Comparison of ENCODE assay signal across 32 cellular contexts in the genomic region with DNA sequence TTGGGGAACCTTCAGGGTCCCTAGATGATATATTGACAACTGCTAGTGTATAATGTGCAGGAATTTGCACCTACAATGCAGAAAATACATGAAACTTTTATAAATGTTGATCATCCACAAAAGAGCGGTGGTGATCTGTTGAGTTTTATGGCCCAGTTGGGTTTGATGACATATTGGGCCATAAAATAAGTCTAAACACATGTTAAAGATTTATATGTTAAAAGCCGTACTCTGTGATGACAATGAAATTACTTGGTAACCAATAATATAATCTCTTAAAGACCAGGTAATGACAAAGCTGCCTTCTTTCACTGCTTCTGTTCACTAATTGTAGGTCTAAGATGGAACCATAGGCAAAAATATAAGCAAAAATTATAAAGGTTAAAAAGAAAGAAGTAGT.
"Had no signal": no experiment of that assay in that cellular context is flagged by ENCODE, and none has a peak within 500 bp of the region (broad histone marks: within the 10 kb centered on the region; RNA-seq: fewer than 3 reads in every experiment).

No MANE protein-coding gene starts in this region.

- ATAC-seq: activated CD8-positive, alpha-beta T cell treated with anti-CD3 and anti-CD28 coated beads for 36 hours; activated naive CD4-positive, alpha-beta T cell treated with anti-CD3 and anti-CD28 coated beads, Interleukin-2, amount 50 U/mL, for 72 hours; activated T-cell treated with anti-CD3 and anti-CD28 coated beads, Interleukin-2, amount 50 U/mL, for 4 hours; activated T-cell treated with anti-CD3 and anti-CD28 coated beads, Interleukin-2, amount 50 U/mL, for 72 hours; activated T-helper 17 cell treated with anti-CD3 and anti-CD28 coated beads, Interleukin-2, amount 50 U/mL, for 72 hours; body of pancreas had no signal

- H3K36me3 ChIP-seq: adrenal gland, brain microvascular endothelial cell, breast epithelium had no signal

- H3K4me3 ChIP-seq: adrenal gland, body of pancreas, breast epithelium had no signal

- H3K27ac ChIP-seq: adrenal gland, body of pancreas, brain microvascular endothelial cell, breast epithelium, VCaP had no signal

- H3K4me1 ChIP-seq: body of pancreas had no signal

- H3K27me3 ChIP-seq: adrenal gland, body of pancreas, brain microvascular endothelial cell, breast epithelium had no signal

- DNase-seq: activated B cell treated with CpG ODN at 0.5 μM for 24 hours; activated CD4-positive, alpha-beta memory T cell treated with anti-CD3 and anti-CD28 coated beads for 36 hours; activated CD4-positive, alpha-beta T cell treated with anti-CD3 and anti-CD28 coated beads for 4 hours; activated CD4-positive, alpha-beta T cell treated with anti-CD3 and anti-CD28 coated beads, Interleukin-2, amount 10 ng/mL, durations not matched to agents 24 days and 14 days; activated CD4-positive, alpha-beta T cell treated with anti-CD3 and anti-CD28 coated beads, Interleukin-2, amount 50 U/mL, for 1 hour; activated CD4-positive, alpha-beta T cell treated with anti-CD3 and anti-CD28 coated beads, Interleukin-2, amount 50 U/mL, for 4 hours; activated CD4-positive, CD25-positive, alpha-beta regulatory T cell treated with anti-CD3 and anti-CD28 coated beads, Interleukin-2, amount 50 U/mL, for 72 hours; activated CD8-positive, alpha-beta memory T cell treated with anti-CD3 and anti-CD28 coated beads, Interleukin-2, amount 50 U/mL, for 4 hours; activated CD8-positive, alpha-beta T cell treated with anti-CD3 and anti-CD28 coated beads for 36 hours; activated effector memory CD4-positive, alpha-beta T cell treated with anti-CD3 and anti-CD28 coated beads, Interleukin-2, amount 50 U/mL, for 16 hours; activated gamma-delta T cell treated with Interleukin-2 at 50 U/mL for 16 hours; activated naive CD4-positive, alpha-beta T cell; activated naive CD4-positive, alpha-beta T cell treated with anti-CD3 and anti-CD28 coated beads for 36 hours; activated naive CD4-positive, alpha-beta T cell treated with anti-CD3 and anti-CD28 coated beads, Interleukin-2, amount 50 U/mL, for 16 hours; activated naive CD8-positive, alpha-beta T cell treated with anti-CD3 and anti-CD28 coated beads for 36 hours; activated T-cell treated with anti-CD3 and anti-CD28 coated beads for 4 hours; activated T-cell treated with anti-CD3 and anti-CD28 coated beads, Interleukin-2, amount 50 U/mL, for 1 hour; activated T-cell treated with anti-CD3 and anti-CD28 coated beads, Interleukin-2, amount 50 U/mL, for 4 hours; activated T-cell treated with anti-CD3 and anti-CD28 coated beads, Interleukin-2, amount 50 U/mL, for 72 hours; adrenal gland; amniotic stem cell; aorta; body of pancreas; brain microvascular endothelial cell; central memory CD4-positive, alpha-beta T cell; T-helper 1 cell; T-helper 2 cell; T-helper 9 cell had no signal

- H3K9me3 ChIP-seq: adrenal gland, body of pancreas, breast epithelium had no signal
